ENCODE assay signal across 1 cellular context in genomic region chr16:68079616-68080344, GRCh38.
TF ChIP-seq lines count a peak whose summit lies in the region.

No MANE protein-coding gene starts in this region.

TF ChIP-seq in IMR-90, 13 proteins besides CTCF, POLR2A, EP300 and RAD21:
- no peak for TF ChIP-seq RFX5 (IDR thresholded peaks at IDR 0.05; ENCODE audit: low read depth, low read length)
- no peak for TF ChIP-seq CEBPB (IDR thresholded peaks at IDR 0.05; ENCODE audit: low read depth, low read length)
- no peak for TF ChIP-seq USF2 (IDR thresholded peaks at IDR 0.05; ENCODE audit: low read depth, low read length)
- TF ChIP-seq BHLHE40 (IDR thresholded peaks at IDR 0.05; ENCODE audit: low read depth, low read length), result no peak
- no peak for TF ChIP-seq FOS (IDR thresholded peaks at IDR 0.05; ENCODE audit: low read depth, low read length)
- no peak for TF ChIP-seq NFE2L2 (IDR thresholded peaks at IDR 0.05; ENCODE audit: low read depth, low read length)
- no peak for TF ChIP-seq SMC3 (IDR thresholded peaks at IDR 0.05; ENCODE audit: low read depth, low read length)
- no peak for TF ChIP-seq MAFK (IDR thresholded peaks at IDR 0.05; ENCODE audit: low read depth, low read length)
- no peak for TF ChIP-seq MXI1 (IDR thresholded peaks at IDR 0.05; ENCODE audit: borderline replicate concordance, low read depth, low read length)
